ENCODE assay signal across 10 cellular contexts in the genomic region with DNA sequence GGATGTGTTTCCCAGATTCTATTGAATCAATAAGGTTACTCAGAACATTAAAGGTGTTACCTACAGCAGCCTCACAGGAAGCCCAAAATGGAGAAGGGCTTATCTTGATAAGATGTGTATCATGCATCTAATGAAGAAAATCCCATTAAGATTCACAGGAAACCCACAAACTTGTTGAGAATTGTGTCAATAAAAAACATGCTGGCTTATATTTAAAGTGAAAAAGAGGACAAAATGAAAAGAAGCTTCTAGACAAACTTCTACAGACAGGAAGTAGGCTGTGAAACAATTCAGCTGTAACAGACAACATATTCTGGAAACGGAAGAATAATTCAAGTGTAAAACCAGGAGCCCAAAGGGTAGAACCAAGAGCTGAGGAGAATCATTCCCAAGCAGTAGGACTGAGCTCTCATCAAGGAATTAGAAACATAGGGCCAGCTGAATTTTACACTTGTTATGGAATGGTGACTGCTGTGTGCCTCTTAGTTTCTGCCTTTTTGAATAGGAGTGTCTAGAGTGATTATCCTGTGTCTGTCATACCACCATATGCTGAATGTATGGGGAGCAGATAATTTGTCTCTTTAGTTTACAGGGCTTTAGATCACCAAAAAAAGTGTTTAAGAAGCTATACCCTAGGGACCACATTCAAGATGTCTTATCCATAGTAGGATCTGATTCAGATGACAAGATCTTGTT. TPM values are rescaled to one million over a fixed set of nuclear protein-coding genes. Genes with fewer than 3 reads are reported as not detected.
A peak's percentile ranks its signal among the peaks of the same experiment; 100 is the strongest.
DNase-seq lines count a peak whose midpoint lies in the region; ATAC-seq, FAIRE-seq and TF ChIP-seq lines count a peak whose summit lies in the region.
"Had no signal": no experiment of that assay in that cellular context is flagged by ENCODE, and none has a peak within 500 bp of the region (broad histone marks: within the 10 kb centered on the region; RNA-seq: fewer than 3 reads in every experiment).

No MANE protein-coding gene starts in this region.

- no peak for TF ChIP-seq EP300 in SK-N-SH (IDR thresholded peaks at IDR 0.05; ENCODE audit: borderline replicate concordance in 1 of 2, low read depth in 1 of 2, low read length in 1 of 2)
- TF ChIP-seq EP300 in stomach (IDR thresholded peaks at IDR 0.05), result no peak

- no peak for TF ChIP-seq CTCF in SK-N-SH (IDR thresholded peaks at IDR 0.05)
- TF ChIP-seq CTCF in SU-DHL-6 (IDR thresholded peaks at IDR 0.05; ENCODE audit: insufficient read depth, low read length, poor library complexity, severe bottlenecking), result no peak
- no peak for TF ChIP-seq CTCF in stomach (IDR thresholded peaks at IDR 0.05)

- H2AFZ ChIP-seq in SK-N-SH (ENCODE audit: low read depth) (no peak overlapping the region), SU-DHL-6 (ENCODE audit: low read depth, low read length, severe bottlenecking) (no peak overlapping the region)

- peaks cover 49 to 71% of the 10 kb centered on the region in 2 donors for H3K4me1 Mint-ChIP-seq in immature natural killer cell

- H3K36me3 ChIP-seq in SK-N-SH (replicated peaks in 1 of 2; ENCODE audit: control insufficient read depth in 1 of 2, insufficient read depth in 2 of 2, low read length in 1 of 2), result peaks cover 13 to 17% of the 10 kb centered on the region in 2 experiments
- peaks cover 4% of the 10 kb centered on the region; the same call in 1 of the 2 replicates for H3K36me3 ChIP-seq in SU-DHL-6 (ENCODE audit: low read length)
- peaks cover 0 to 14% (median 5%) of the 10 kb centered on the region in 4 donors for H3K36me3 ChIP-seq in stomach
- H3K36me3 ChIP-seq: thyroid gland had no signal

- H3K27me3 ChIP-seq in SK-N-SH (ENCODE audit: insufficient read depth), result no peaks in the 10 kb centered on the region
- no peaks in the 10 kb centered on the region for H3K27me3 ChIP-seq in SU-DHL-6 (ENCODE audit: low read length)
- H3K27me3 ChIP-seq in stomach, result no peaks in the 10 kb centered on the region
- H3K27me3 ChIP-seq: thyroid gland had no signal

- peak overlapping the region; percentile 50 to 76 (median 68) for H3K4me3 Mint-ChIP-seq in immature natural killer cell

- POLR2A ChIA-PET in SK-N-SH (lab: Yijun Ruan, JAX), result interaction anchor here (1.6 kb wide), 1 partner anchor 10 kb away, joined by 9 read pairs; a partner anchor contains a TSS

- no peaks in the 10 kb centered on the region for H3K9me2 ChIP-seq in SK-N-SH
- no peaks in the 10 kb centered on the region for H3K9me2 ChIP-seq in SU-DHL-6 (replicated peaks; ENCODE audit: insufficient read depth, low read length)

- no peaks in the 10 kb centered on the region for H3K9me3 ChIP-seq in SK-N-SH
- no peaks in the 10 kb centered on the region for H3K9me3 ChIP-seq in SU-DHL-6 (ENCODE audit: insufficient read depth, low read length)
- no peaks in the 10 kb centered on the region for H3K9me3 ChIP-seq in stomach
- H3K9me3 ChIP-seq: thyroid gland had no signal

- peaks cover 10% of the 10 kb centered on the region for H3F3A ChIP-seq in SK-N-SH (replicated peaks; ENCODE audit: insufficient read depth)
- peaks cover 5% of the 10 kb centered on the region; the same call in 1 of the 2 replicates for H3F3A ChIP-seq in SU-DHL-6 (ENCODE audit: insufficient read depth)

- peak; percentile 26; the same call in 2 of the 3 replicates for ATAC-seq in SK-N-SH treated with all-trans-retinoic acid at 6 μM for 48 hours
- ATAC-seq in HG02798 (IDR thresholded peaks at IDR 0.05; ENCODE audit: poor library complexity, unreplicated experiment), result no peak

- DNase-seq in SK-N-SH (no peak), immature natural killer cell (peak; percentile 26 to 31 (median 28)), stomach (no peak), GM12892 (ENCODE audit: insufficient read length) (no peak), GDM1 (lab: John Stamatoyannopoulos, UW) (no peak)
- DNase-seq: MV-4-11 had no signal

- no peak for FAIRE-seq in GM12892 (lab: Jason Lieb, UNC)

- H3K79me2 ChIP-seq in SK-N-SH (ENCODE audit: insufficient read depth), result peaks cover 100% of the 10 kb centered on the region
- H3K79me2 ChIP-seq in SU-DHL-6 (ENCODE audit: insufficient read depth, low read length), result peaks cover 100% of the 10 kb centered on the region

- H4K20me1 ChIP-seq in SK-N-SH (ENCODE audit: insufficient read depth) (peaks cover 65% of the 10 kb centered on the region), SU-DHL-6 (ENCODE audit: low read depth, low read length) (peaks cover 8% of the 10 kb centered on the region)

- intact Hi-C loops in stomach (cut with DNase I; ENCODE audit: low total_unique reads), result no loop called here

- TF ChIP-seq POLR2A in stomach (IDR thresholded peaks at IDR 0.05) (no peak), GM12892 (IDR thresholded peaks at IDR 0.05; ENCODE audit: low read depth, low read length) (no peak)

- TF ChIP-seq RAD21 in SK-N-SH (IDR thresholded peaks at IDR 0.05; ENCODE audit: low read length), result no peak

- peaks cover 0 to 4% (median 0%) of the 10 kb centered on the region in 3 donors for H3K36me3 Mint-ChIP-seq in immature natural killer cell

- 97% methylated on average over 1 of the region's 1 CpG for WGBS in SK-N-SH (ENCODE audit: low lambda C conversion rate)
- WGBS in stomach, 5 donors, result 12 to 40% (median 27%) methylated on average over 1 of the region's 1 CpG

- H3K9me3 Mint-ChIP-seq in immature natural killer cell, result no peaks in the 10 kb centered on the region

- H3K4me2 ChIP-seq in SK-N-SH, result no peak overlapping the region
- peak overlapping the region; percentile 49 for H3K4me2 ChIP-seq in SU-DHL-6 (ENCODE audit: low read depth, low read length, poor library complexity, severe bottlenecking)

- H3K4me3 ChIP-seq in SK-N-SH (ENCODE audit: low read depth in 2 of 2, low read length in 1 of 2) (no peak overlapping the region), SU-DHL-6 (ENCODE audit: insufficient read depth, low read length, poor library complexity, severe bottlenecking) (no peak overlapping the region), stomach (no peak overlapping the region)
- H3K4me3 ChIP-seq: thyroid gland had no signal

- H3K27ac Mint-ChIP-seq in immature natural killer cell, result peak overlapping the region; percentile 81 to 97 (median 92)

- CTCF ChIA-PET in SK-N-SH (lab: Yijun Ruan, JAX), result interaction anchor here (0.8 kb wide), 1 partner anchor 9 kb away, joined by 3 read pairs; no protein-coding TSS in a partner anchor

- no peaks in the 10 kb centered on the region for H3K27me3 Mint-ChIP-seq in immature natural killer cell (ENCODE audit: low read depth in 3 of 3)

- no peak overlapping the region for H3K9ac ChIP-seq in SK-N-SH
- H3K9ac ChIP-seq in SU-DHL-6 (ENCODE audit: low read length), result peak overlapping the region; percentile 14

- H3K27ac ChIP-seq in SK-N-SH (ENCODE audit: low read depth in 2 of 2, low read length in 1 of 2) (no peak overlapping the region; a peak in 1 of 4 replicates), SU-DHL-6 (ENCODE audit: low read depth, low read length) (peak overlapping the region; percentile 57), stomach (peak overlapping the region in 3 of 5 donors; percentile 23 to 74 (median 60))

- H3K4me1 ChIP-seq in SK-N-SH (ENCODE audit: control insufficient read depth in 1 of 2, insufficient read depth in 2 of 2, low read depth in 1 of 2, low read length in 1 of 2) (peaks cover 6 to 15% of the 10 kb centered on the region in 2 experiments; a peak in 2 of 4 replicates), stomach (peaks cover 12 to 79% (median 52%) of the 10 kb centered on the region in 4 donors)

TF ChIP-seq in SK-N-SH treated with all-trans-retinoic acid at 6 μM for 48 hours, 23 proteins besides CTCF, POLR2A, EP300 and RAD21 (continues in another document):
- TF ChIP-seq, protein P1, sequence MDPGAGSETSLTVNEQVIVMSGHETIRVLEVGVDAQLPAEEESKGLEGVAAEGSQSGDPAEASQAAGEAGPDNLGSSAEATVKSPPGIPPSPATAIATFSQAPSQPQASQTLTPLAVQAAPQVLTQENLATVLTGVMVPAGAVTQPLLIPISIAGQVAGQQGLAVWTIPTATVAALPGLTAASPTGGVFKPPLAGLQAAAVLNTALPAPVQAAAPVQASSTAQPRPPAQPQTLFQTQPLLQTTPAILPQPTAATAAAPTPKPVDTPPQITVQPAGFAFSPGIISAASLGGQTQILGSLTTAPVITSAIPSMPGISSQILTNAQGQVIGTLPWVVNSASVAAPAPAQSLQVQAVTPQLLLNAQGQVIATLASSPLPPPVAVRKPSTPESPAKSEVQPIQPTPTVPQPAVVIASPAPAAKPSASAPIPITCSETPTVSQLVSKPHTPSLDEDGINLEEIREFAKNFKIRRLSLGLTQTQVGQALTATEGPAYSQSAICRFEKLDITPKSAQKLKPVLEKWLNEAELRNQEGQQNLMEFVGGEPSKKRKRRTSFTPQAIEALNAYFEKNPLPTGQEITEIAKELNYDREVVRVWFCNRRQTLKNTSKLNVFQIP (CRISPR knock-in tag; IDR thresholded peaks at IDR 0.05; ENCODE audit: borderline replicate concordance, low read depth), result no peak

TF ChIP-seq in SK-N-SH, 30 proteins besides CTCF, POLR2A, EP300 and RAD21 (continues in another document):
- TF ChIP-seq FOXM1 (IDR thresholded peaks at IDR 0.05; ENCODE audit: low read depth) (no peak), TCF12 (IDR thresholded peaks at IDR 0.05) (no peak), ELF1 (IDR thresholded peaks at IDR 0.05) (no peak), YY1 (IDR thresholded peaks at IDR 0.05; ENCODE audit: low read depth) (no peak), NRF1 (IDR thresholded peaks at IDR 0.05; ENCODE audit: low read depth, low read length) (no peak), EZH2phosphoT487 (IDR thresholded peaks at IDR 0.05; ENCODE audit: borderline replicate concordance, low read depth) (no peak), RXRA (IDR thresholded peaks at IDR 0.05; ENCODE audit: borderline replicate concordance, low read depth) (no peak), POLR2AphosphoS5 (IDR thresholded peaks at IDR 0.05; ENCODE audit: low read depth, low read length) (no peak), FOXJ3 (CRISPR knock-in tag; IDR thresholded peaks at IDR 0.05) (no peak)
- TF ChIP-seq, protein P2, sequence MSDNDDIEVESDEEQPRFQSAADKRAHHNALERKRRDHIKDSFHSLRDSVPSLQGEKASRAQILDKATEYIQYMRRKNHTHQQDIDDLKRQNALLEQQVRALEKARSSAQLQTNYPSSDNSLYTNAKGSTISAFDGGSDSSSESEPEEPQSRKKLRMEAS (IDR thresholded peaks at IDR 0.05; ENCODE audit: low read depth), result no peak

RNA-seq across cellular contexts. Expression of a gene that starts 9.6 kb away (rescaled TPM):
- polyA plus RNA-seq in SK-N-SH (2012; rRNA removed) (36.3 and 48.5 TPM in 2 replicates), immature natural killer cell (10 to 100 TPM; 37.5 to 70.9 (median 49.7) TPM), stomach (10 to 100 TPM; 37.3 to 45.1 (median 37.5) TPM)
- polyA plus RNA-seq in SK-N-SH (2012; cell fraction: cytosol; rRNA removed), result 48.3 and 51.1 TPM in 2 replicates
- 30.2 and 52.0 TPM in 2 replicates for polyA plus RNA-seq in SK-N-SH (2012; cell fraction: nucleus; rRNA removed)
- total RNA-seq in stomach, result 10 to 100 TPM; 30.1 to 94.5 (median 49.6) TPM
- 88.2 TPM for polyA plus RNA-seq in GM12892 (2012; ENCODE audit: missing spikeins)

RNA-seq across cellular contexts. Expression of a gene that starts 13.6 kb away (rescaled TPM):
- polyA plus RNA-seq in SK-N-SH (2012; rRNA removed) (33.0 and 36.6 TPM in 2 replicates), immature natural killer cell (10 to 100 TPM; 16.0 to 24.6 (median 16.6) TPM), stomach (10 to 100 TPM; 28.0 to 43.8 (median 32.5) TPM)
- polyA plus RNA-seq in SK-N-SH (2012; cell fraction: cytosol; rRNA removed), result 30.0 and 35.2 TPM in 2 replicates
- 15.0 and 25.6 TPM in 2 replicates for polyA plus RNA-seq in SK-N-SH (2012; cell fraction: nucleus; rRNA removed)
- 10 to 100 TPM in 4 of 5 donors, 1 to 10 TPM in 1; 3.2 to 57.4 (median 17.4) TPM for total RNA-seq in stomach
- polyA plus RNA-seq in GM12892 (2012; ENCODE audit: missing spikeins), result 86.3 TPM

Comparison
In these comparisons a context has a peak if more than half of its experiments do, and no peak if none do; other contexts are left out.
1. DNase-seq: peak in immature natural killer cell (3 of 3); none in SK-N-SH (single experiment), stomach (single experiment), GM12892 (single experiment) and GDM1 (single experiment).
2. H3K27ac ChIP-seq: peak in SU-DHL-6 (single experiment) and stomach (3 of 5); none in SK-N-SH (0 of 2).